1 cellular context compared by ENCODE assay signal in genomic region chr1:245060684-245061374, GRCh38.
TF ChIP-seq lines count a peak whose summit lies in the region.

No MANE protein-coding gene starts in this region.

TF ChIP-seq in HepG2, 621 proteins besides CTCF, POLR2A, EP300 and RAD21 (continued from another document and continues in another):
- TF ChIP-seq ZBTB39 (CRISPR knock-in tag; IDR thresholded peaks at IDR 0.05): no peak
- peak; percentile 85 for TF ChIP-seq HIC2 (CRISPR knock-in tag; IDR thresholded peaks at IDR 0.05; ENCODE audit: low read depth)
- peak; percentile 6; the same call in 1 of the 2 replicates for TF ChIP-seq STAG1 (CRISPR knock-in tag; IDR thresholded peaks at IDR 0.05)
- 0 out of 2 replicates have a peak, but pooled peaks have one; percentile 44 for TF ChIP-seq ZNF331 (CRISPR knock-in tag; IDR thresholded peaks at IDR 0.05)
- peak; percentile 79; the same call in 1 of the 2 replicates for TF ChIP-seq CREM (IDR thresholded peaks at IDR 0.05)
- no peak for TF ChIP-seq CREM (CRISPR knock-in tag; IDR thresholded peaks at IDR 0.05)
- TF ChIP-seq MIXL1 (CRISPR knock-in tag; IDR thresholded peaks at IDR 0.05): peak; percentile 45; the same call in 1 of the 2 replicates
- peak; percentile 68; the same call in 1 of the 2 replicates for TF ChIP-seq ZNF574 (CRISPR knock-in tag; IDR thresholded peaks at IDR 0.05)
- no peak for TF ChIP-seq NR3C1 (CRISPR knock-in tag; IDR thresholded peaks at IDR 0.05)
- peak; percentile 87 for TF ChIP-seq ASH2L (IDR thresholded peaks at IDR 0.05; ENCODE audit: insufficient read length, low read depth, low read length)
- peak; percentile 82 for TF ChIP-seq ZBTB37 (CRISPR knock-in tag; IDR thresholded peaks at IDR 0.05)
- peak; percentile 73; the same call in 1 of the 2 replicates for TF ChIP-seq RXRB (CRISPR knock-in tag; IDR thresholded peaks at IDR 0.05; ENCODE audit: borderline replicate concordance)
- peak; percentile 23; the same call in 1 of the 2 replicates for TF ChIP-seq TCF7L2 (IDR thresholded peaks at IDR 0.05; ENCODE audit: low read depth, low read length)
- peak; percentile 90 for TF ChIP-seq CEBPG (CRISPR knock-in tag; IDR thresholded peaks at IDR 0.05)
- peak; percentile 52; the same call in 1 of the 2 replicates for TF ChIP-seq GMEB1 (CRISPR knock-in tag; IDR thresholded peaks at IDR 0.05; ENCODE audit: borderline replicate concordance)
- TF ChIP-seq ZBTB7A (CRISPR knock-in tag; IDR thresholded peaks at IDR 0.05): no peak
- TF ChIP-seq NCOA1 (CRISPR knock-in tag; IDR thresholded peaks at IDR 0.05): 0 out of 2 replicates have a peak, but pooled peaks have one; percentile 65
- TF ChIP-seq ZFP36L1 (CRISPR knock-in tag; IDR thresholded peaks at IDR 0.05): 0 out of 2 replicates have a peak, but pooled peaks have one; percentile 16
- TF ChIP-seq GABPB1 (CRISPR knock-in tag; IDR thresholded peaks at IDR 0.05): 0 out of 2 replicates have a peak, but pooled peaks have one; percentile 19
- peak; percentile 94; the same call in 1 of the 2 replicates for TF ChIP-seq NCOR1 (IDR thresholded peaks at IDR 0.05; ENCODE audit: borderline replicate concordance, low read length)
- peak; percentile 90 for TF ChIP-seq HNF4A (CRISPR knock-in tag; IDR thresholded peaks at IDR 0.05)
- no peak for TF ChIP-seq SOX6 (IDR thresholded peaks at IDR 0.05)
- TF ChIP-seq SOX6 (CRISPR knock-in tag; IDR thresholded peaks at IDR 0.05): peak; percentile 91
- peak; percentile 89 for TF ChIP-seq CEBPB (IDR thresholded peaks at IDR 0.05; ENCODE audit: borderline replicate concordance, low read depth, low read length)
- 0 out of 2 replicates have a peak, but pooled peaks have one; percentile 49 for TF ChIP-seq ZNF441 (CRISPR knock-in tag; IDR thresholded peaks at IDR 0.05; ENCODE audit: borderline replicate concordance)
- TF ChIP-seq HOMEZ (CRISPR knock-in tag; IDR thresholded peaks at IDR 0.05; ENCODE audit: low read depth): peak; percentile 18; the same call in 1 of the 2 replicates
- peak; percentile 84 for TF ChIP-seq ZNF614 (CRISPR knock-in tag; IDR thresholded peaks at IDR 0.05; ENCODE audit: borderline replicate concordance)
- peak in 1 of 2 experiments; percentile 82; a peak in 2 of 4 replicates for TF ChIP-seq NR2F1 (CRISPR knock-in tag; IDR thresholded peaks at IDR 0.05)
- peak; percentile 63; the same call in 1 of the 2 replicates for TF ChIP-seq SALL2 (CRISPR knock-in tag; IDR thresholded peaks at IDR 0.05)
- TF ChIP-seq ZBTB7B (CRISPR knock-in tag; IDR thresholded peaks at IDR 0.05): peak; percentile 63; the same call in 1 of the 2 replicates
- TF ChIP-seq NAIF1 (CRISPR knock-in tag; IDR thresholded peaks at IDR 0.05; ENCODE audit: borderline replicate concordance): no peak
- peak in 1 of 2 experiments; percentile 74; a peak in 1 of 4 replicates for TF ChIP-seq ATF4 (CRISPR knock-in tag; IDR thresholded peaks at IDR 0.05)
- peak; percentile 58; the same call in 1 of the 2 replicates for TF ChIP-seq EHMT2 (IDR thresholded peaks at IDR 0.05; ENCODE audit: borderline replicate concordance, low read depth, low read length)
- TF ChIP-seq HDAC2 (CRISPR knock-in tag; IDR thresholded peaks at IDR 0.05): peak; percentile 81
- TF ChIP-seq ARNTL (CRISPR knock-in tag; IDR thresholded peaks at IDR 0.05): 0 out of 2 replicates have a peak, but pooled peaks have one; percentile 21
- 0 out of 2 replicates have a peak, but pooled peaks have one; percentile 16 for TF ChIP-seq TOE1 (CRISPR knock-in tag; IDR thresholded peaks at IDR 0.05)
- peak; percentile 93 for TF ChIP-seq ARID3A (IDR thresholded peaks at IDR 0.05; ENCODE audit: low read depth, low read length)
- 0 out of 2 replicates have a peak, but pooled peaks have one; percentile 27 for TF ChIP-seq DPF2 (CRISPR knock-in tag; IDR thresholded peaks at IDR 0.05; ENCODE audit: borderline replicate concordance, low read depth)
- TF ChIP-seq ZNF207 (IDR thresholded peaks at IDR 0.05; ENCODE audit: borderline replicate concordance): no peak
- TF ChIP-seq MED1 (CRISPR knock-in tag; IDR thresholded peaks at IDR 0.05): peak; percentile 76
- no peak for TF ChIP-seq AKNA (CRISPR knock-in tag; IDR thresholded peaks at IDR 0.05; ENCODE audit: borderline replicate concordance)
- TF ChIP-seq ZNF446 (CRISPR knock-in tag; IDR thresholded peaks at IDR 0.05): no peak
- no peak for TF ChIP-seq ZNF879 (CRISPR knock-in tag; IDR thresholded peaks at IDR 0.05)
- peak; percentile 21; the same call in 1 of the 2 replicates for TF ChIP-seq MIER3 (CRISPR knock-in tag; IDR thresholded peaks at IDR 0.05; ENCODE audit: borderline replicate concordance)
